In genomic region chr5:175885813-175886212, GRCh38 we compare ENCODE assay signal across 1 cellular context.
TF ChIP-seq lines count a peak whose summit lies in the region.

No MANE protein-coding gene starts in this region.

TF ChIP-seq in GM23338, 12 proteins besides CTCF, POLR2A, EP300 and RAD21 (continued from another document):
- TF ChIP-seq ZNF462 (CRISPR knock-in tag; IDR thresholded peaks at IDR 0.05) = no peak
- TF ChIP-seq ZNF114 (CRISPR knock-in tag; IDR thresholded peaks at IDR 0.05) = no peak
- TF ChIP-seq ZNF331 (CRISPR knock-in tag; IDR thresholded peaks at IDR 0.05; ENCODE audit: low read depth) = no peak
- no peak for TF ChIP-seq CREB1 (CRISPR knock-in tag; IDR thresholded peaks at IDR 0.05; ENCODE audit: low read depth)
- TF ChIP-seq STAT1 (IDR thresholded peaks at IDR 0.05; ENCODE audit: unreplicated experiment) = no peak
- no peak for TF ChIP-seq EZH2phosphoT487 (IDR thresholded peaks at IDR 0.05; ENCODE audit: unreplicated experiment)
